1 cellular context compared by ENCODE assay signal in the genomic region with DNA sequence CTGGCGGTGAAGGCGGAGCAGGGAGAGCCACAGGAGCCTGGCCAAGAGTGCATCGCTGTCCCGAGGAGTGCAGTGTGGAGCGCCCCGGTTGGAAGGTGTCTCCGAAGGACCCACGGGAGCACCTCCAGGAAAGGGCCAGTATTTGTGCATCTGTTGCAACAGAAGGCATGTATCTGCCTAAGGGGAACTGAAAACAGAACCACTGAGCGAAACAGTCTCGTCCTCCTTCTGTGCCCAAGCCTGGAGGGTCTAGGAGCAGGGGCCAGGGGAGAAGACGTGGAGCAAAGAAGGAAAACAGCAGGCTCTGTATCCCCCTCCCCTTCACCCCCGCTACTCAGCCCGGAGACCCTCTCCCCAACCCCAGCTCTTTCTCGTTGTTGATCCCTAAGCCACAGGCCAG.
TF ChIP-seq lines count a peak whose summit lies in the region.

No MANE protein-coding gene starts in this region.

TF ChIP-seq in K562, 482 proteins besides CTCF, POLR2A, EP300 and RAD21 (continued from another document):
- TF ChIP-seq HES1 (IDR thresholded peaks at IDR 0.05; ENCODE audit: low read depth), result no peak
- no peak for TF ChIP-seq PHTF2 (CRISPR knock-in tag; IDR thresholded peaks at IDR 0.05)
- no peak for TF ChIP-seq CREB3L1 (IDR thresholded peaks at IDR 0.05; ENCODE audit: borderline replicate concordance, low read depth)
- TF ChIP-seq RFX5 (IDR thresholded peaks at IDR 0.05; ENCODE audit: low read depth, low read length), result no peak
- TF ChIP-seq HOXB6 (CRISPR knock-in tag; IDR thresholded peaks at IDR 0.05; ENCODE audit: borderline replicate concordance), result no peak
- no peak for TF ChIP-seq ELF1 (tag; IDR thresholded peaks at IDR 0.05)
- TF ChIP-seq ETV5 (CRISPR knock-in tag; IDR thresholded peaks at IDR 0.05; ENCODE audit: low read depth), result no peak
- no peak for TF ChIP-seq SAFB2 (IDR thresholded peaks at IDR 0.05; ENCODE audit: borderline replicate concordance, low read depth, low read length, severe bottlenecking)
- no peak for TF ChIP-seq ATF1 (CRISPR knock-in tag; IDR thresholded peaks at IDR 0.05)
- no peak for TF ChIP-seq ATF1 (tag; IDR thresholded peaks at IDR 0.05)
- no peak for TF ChIP-seq ZNF445 (CRISPR knock-in tag; IDR thresholded peaks at IDR 0.05; ENCODE audit: low read depth)
- TF ChIP-seq NFATC3 (IDR thresholded peaks at IDR 0.05), result no peak
- no peak for TF ChIP-seq ZNF436 (CRISPR knock-in tag; IDR thresholded peaks at IDR 0.05)
- TF ChIP-seq CREB5 (CRISPR knock-in tag; IDR thresholded peaks at IDR 0.05), result no peak
